14 cellular contexts compared by ENCODE assay signal in genomic region chr1:98897479-98897878, GRCh38.
DNase-seq lines count a peak whose midpoint lies in the region; ATAC-seq and TF ChIP-seq lines count a peak whose summit lies in the region.
"Had no signal": no experiment of that assay in that cellular context is flagged by ENCODE, and none has a peak within 500 bp of the region (broad histone marks: within the 10 kb centered on the region; RNA-seq: fewer than 3 reads in every experiment).

No MANE protein-coding gene starts in this region.

- TF ChIP-seq POLR2A in GM18505 (IDR thresholded peaks at IDR 0.05; ENCODE audit: borderline replicate concordance, extremely low read depth, insufficient read depth, insufficient read length): no peak

- DNase-seq in activated CD8-positive, alpha-beta T cell treated with anti-CD3 and anti-CD28 coated beads for 36 hours: peak; percentile 16
- no peak for DNase-seq in activated CD8-positive, alpha-beta T cell treated with anti-CD3 and anti-CD28 coated beads, Interleukin-2, amount 10 ng/mL, durations not matched to agents 7 days and 5 days
- DNase-seq in NCI-H1105 treated with DMSO at 0.1 percent for 48 hours (lab: John Stamatoyannopoulos, UW) (peak; percentile 56), T-helper 1 cell (no peak), caudate nucleus (lab: John Stamatoyannopoulos, UW) (no peak)
- DNase-seq in activated naive CD8-positive, alpha-beta T cell treated with anti-CD3 and anti-CD28 coated beads, Interleukin-2, amount 50 U/mL, for 24 hours: no peak
- DNase-seq: CD8-positive, alpha-beta T cell; DMS153; DMS79 treated with DMSO at 0.1 percent for 48 hours; EL; H7 had no signal

- peaks cover 6% of the 10 kb centered on the region for H3K4me1 Mint-ChIP-seq in activated CD8-positive, alpha-beta T cell treated with anti-CD3 and anti-CD28 coated beads for 36 hours (ENCODE audit: low read depth)
- H3K4me1 Mint-ChIP-seq in activated CD8-positive, alpha-beta T cell treated with anti-CD3 and anti-CD28 coated beads, Interleukin-2, amount 10 ng/mL, durations not matched to agents 7 days and 5 days (ENCODE audit: low read depth): no peaks in the 10 kb centered on the region
- H3K4me1 Mint-ChIP-seq in activated naive CD8-positive, alpha-beta T cell treated with anti-CD3 and anti-CD28 coated beads, Interleukin-2, amount 50 U/mL, for 24 hours: peaks cover 4% of the 10 kb centered on the region
- H3K4me1 Mint-ChIP-seq: CD14-positive monocyte, GM23338 had no signal

- no peak overlapping the region for H3K27ac Mint-ChIP-seq in activated CD8-positive, alpha-beta T cell treated with anti-CD3 and anti-CD28 coated beads for 36 hours
- H3K27ac Mint-ChIP-seq in activated CD8-positive, alpha-beta T cell treated with anti-CD3 and anti-CD28 coated beads, Interleukin-2, amount 10 ng/mL, durations not matched to agents 7 days and 5 days: no peak overlapping the region
- H3K27ac Mint-ChIP-seq in activated naive CD8-positive, alpha-beta T cell treated with anti-CD3 and anti-CD28 coated beads, Interleukin-2, amount 50 U/mL, for 24 hours: no peak overlapping the region
- H3K27ac Mint-ChIP-seq: CD14-positive monocyte; CD8-positive, alpha-beta T cell; GM23338 had no signal

- peak; percentile 53 for ATAC-seq in activated CD8-positive, alpha-beta T cell treated with anti-CD3 and anti-CD28 coated beads for 36 hours
- no peak for ATAC-seq in activated CD8-positive, alpha-beta T cell treated with anti-CD3 and anti-CD28 coated beads, Interleukin-2, amount 10 ng/mL, durations not matched to agents 7 days and 5 days
- ATAC-seq in activated naive CD8-positive, alpha-beta T cell treated with anti-CD3 and anti-CD28 coated beads, Interleukin-2, amount 50 U/mL, for 24 hours: peak; percentile 33
- no peak for ATAC-seq in GM18505 (IDR thresholded peaks at IDR 0.05; ENCODE audit: unreplicated experiment)
- ATAC-seq: CD8-positive, alpha-beta T cell; GM23338 had no signal

- H3K4me3 Mint-ChIP-seq in activated CD8-positive, alpha-beta T cell treated with anti-CD3 and anti-CD28 coated beads for 36 hours: no peak overlapping the region
- H3K4me3 Mint-ChIP-seq in activated CD8-positive, alpha-beta T cell treated with anti-CD3 and anti-CD28 coated beads, Interleukin-2, amount 10 ng/mL, durations not matched to agents 7 days and 5 days: no peak overlapping the region
- no peak overlapping the region for H3K4me3 Mint-ChIP-seq in activated naive CD8-positive, alpha-beta T cell treated with anti-CD3 and anti-CD28 coated beads, Interleukin-2, amount 50 U/mL, for 24 hours
- H3K4me3 Mint-ChIP-seq: CD14-positive monocyte; CD8-positive, alpha-beta T cell; GM23338 had no signal

- no peak overlapping the region for H3K27ac ChIP-seq in caudate nucleus (ENCODE audit: low read depth, low read length)

- no peaks in the 10 kb centered on the region for H3K27me3 Mint-ChIP-seq in activated CD8-positive, alpha-beta T cell treated with anti-CD3 and anti-CD28 coated beads for 36 hours
- no peaks in the 10 kb centered on the region for H3K27me3 Mint-ChIP-seq in activated CD8-positive, alpha-beta T cell treated with anti-CD3 and anti-CD28 coated beads, Interleukin-2, amount 10 ng/mL, durations not matched to agents 7 days and 5 days (ENCODE audit: low read depth)
- H3K27me3 Mint-ChIP-seq in activated naive CD8-positive, alpha-beta T cell treated with anti-CD3 and anti-CD28 coated beads, Interleukin-2, amount 50 U/mL, for 24 hours: no peaks in the 10 kb centered on the region

- intact Hi-C loops in activated CD8-positive, alpha-beta T cell treated with anti-CD3 and anti-CD28 coated beads for 36 hours (cut with micrococcal nuclease): no loop called here

- POLR2A ChIA-PET in activated CD8-positive, alpha-beta T cell treated with anti-CD3 and anti-CD28 coated beads for 36 hours (lab: Charles Lee): interaction anchor here (1.2 kb wide), 1 partner anchor 18 kb away, joined by 3 read pairs; no protein-coding TSS in a partner anchor
- POLR2A ChIA-PET in activated CD8-positive, alpha-beta T cell treated with anti-CD3 and anti-CD28 coated beads, Interleukin-2, amount 10 ng/mL, durations not matched to agents 7 days and 5 days (lab: Charles Lee): no interaction called here

- TF ChIP-seq CTCF in activated CD8-positive, alpha-beta T cell treated with anti-CD3 and anti-CD28 coated beads for 36 hours (IDR thresholded peaks at IDR 0.05): no peak

- CTCF ChIA-PET in activated CD8-positive, alpha-beta T cell treated with anti-CD3 and anti-CD28 coated beads for 36 hours (lab: Charles Lee): no interaction called here
- CTCF ChIA-PET in activated CD8-positive, alpha-beta T cell treated with anti-CD3 and anti-CD28 coated beads, Interleukin-2, amount 10 ng/mL, durations not matched to agents 7 days and 5 days (lab: Charles Lee): interaction anchor here (1.0 kb wide), 1 partner anchor 16 kb away, joined by 4 read pairs; no protein-coding TSS in a partner anchor

- no peaks in the 10 kb centered on the region for H3K36me3 Mint-ChIP-seq in activated CD8-positive, alpha-beta T cell treated with anti-CD3 and anti-CD28 coated beads for 36 hours (ENCODE audit: low read depth)
- no peaks in the 10 kb centered on the region for H3K36me3 Mint-ChIP-seq in activated CD8-positive, alpha-beta T cell treated with anti-CD3 and anti-CD28 coated beads, Interleukin-2, amount 10 ng/mL, durations not matched to agents 7 days and 5 days (ENCODE audit: low read depth)
- H3K36me3 Mint-ChIP-seq in activated naive CD8-positive, alpha-beta T cell treated with anti-CD3 and anti-CD28 coated beads, Interleukin-2, amount 50 U/mL, for 24 hours (ENCODE audit: low read depth): no peaks in the 10 kb centered on the region
- H3K36me3 Mint-ChIP-seq: CD14-positive monocyte had no signal

- H3K9me3 Mint-ChIP-seq in activated CD8-positive, alpha-beta T cell treated with anti-CD3 and anti-CD28 coated beads for 36 hours: peaks cover 7% of the 10 kb centered on the region
- no peaks in the 10 kb centered on the region for H3K9me3 Mint-ChIP-seq in activated CD8-positive, alpha-beta T cell treated with anti-CD3 and anti-CD28 coated beads, Interleukin-2, amount 10 ng/mL, durations not matched to agents 7 days and 5 days (ENCODE audit: insufficient read depth)
- peaks cover 15% of the 10 kb centered on the region for H3K9me3 Mint-ChIP-seq in activated naive CD8-positive, alpha-beta T cell treated with anti-CD3 and anti-CD28 coated beads, Interleukin-2, amount 50 U/mL, for 24 hours
- H3K9me3 Mint-ChIP-seq: GM23338 had no signal

Comparison
In these comparisons a context has a peak if more than half of its experiments do, and no peak if none do; other contexts are left out.
1. ATAC-seq: peak in activated CD8-positive, alpha-beta T cell treated with anti-CD3 and anti-CD28 coated beads for 36 hours (single experiment) and activated naive CD8-positive, alpha-beta T cell treated with anti-CD3 and anti-CD28 coated beads, Interleukin-2, amount 50 U/mL, for 24 hours (single experiment); none in activated CD8-positive, alpha-beta T cell treated with anti-CD3 and anti-CD28 coated beads, Interleukin-2, amount 10 ng/mL, durations not matched to agents 7 days and 5 days (single experiment) and GM18505 (single experiment).
2. DNase-seq: peak in activated CD8-positive, alpha-beta T cell treated with anti-CD3 and anti-CD28 coated beads for 36 hours (single experiment) and NCI-H1105 treated with DMSO at 0.1 percent for 48 hours (single experiment); none in activated CD8-positive, alpha-beta T cell treated with anti-CD3 and anti-CD28 coated beads, Interleukin-2, amount 10 ng/mL, durations not matched to agents 7 days and 5 days (single experiment), activated naive CD8-positive, alpha-beta T cell treated with anti-CD3 and anti-CD28 coated beads, Interleukin-2, amount 50 U/mL, for 24 hours (single experiment), T-helper 1 cell (0 of 5) and caudate nucleus (0 of 61).